Comparison of ENCODE assay signal across 34 cellular contexts in genomic region chr20:2575682-2576081, GRCh38. TPM values are rescaled to one million over a fixed set of nuclear protein-coding genes. Genes with fewer than 3 reads are reported as not detected.
"Had no signal": no experiment of that assay in that cellular context is flagged by ENCODE, and none has a peak within 500 bp of the region (broad histone marks: within the 10 kb centered on the region; RNA-seq: fewer than 3 reads in every experiment).

No MANE protein-coding gene starts in this region.

- H3K27me3 ChIP-seq: ascending aorta, colonic mucosa, gastrocnemius medialis had no signal

- H3K27ac ChIP-seq: ascending aorta, breast epithelium, cardiac muscle cell, colonic mucosa, foreskin keratinocyte, gastrocnemius medialis, heart right ventricle, WERI-Rb-1 had no signal

- H3K36me3 Mint-ChIP-seq: activated naive CD4-positive, alpha-beta T cell treated with anti-CD3 and anti-CD28 coated beads, Interleukin-2, amount 50 U/mL, for 72 hours; activated naive CD8-positive, alpha-beta T cell treated with anti-CD3 and anti-CD28 coated beads, Interleukin-2, amount 10 ng/mL, durations not matched to agents 7 days and 5 days; brain had no signal

- H3K4me3 Mint-ChIP-seq: activated B cell treated with CpG ODN at 0.5 μM for 24 hours; activated CD8-positive, alpha-beta T cell treated with anti-CD3 and anti-CD28 coated beads for 36 hours; activated naive CD4-positive, alpha-beta T cell treated with anti-CD3 and anti-CD28 coated beads for 36 hours; activated naive CD8-positive, alpha-beta T cell treated with anti-CD3 and anti-CD28 coated beads, Interleukin-2, amount 10 ng/mL, durations not matched to agents 7 days and 5 days; activated T-cell treated with anti-CD3 and anti-CD28 coated beads, Interleukin-2, amount 50 U/mL, for 4 hours; activated T-helper 17 cell treated with anti-CD3 and anti-CD28 coated beads, Interleukin-2, amount 50 U/mL, for 72 hours; brain; T-helper 17 cell; T-helper 2 cell treated with Interferon-gamma antibody and Interleukin-4, amounts not matched to agents 5 μg/mL and 100 μg/mL, for 36 hours had no signal

- H3K27ac Mint-ChIP-seq: activated B cell treated with CpG ODN at 0.5 μM for 24 hours; activated CD8-positive, alpha-beta T cell treated with anti-CD3 and anti-CD28 coated beads for 36 hours; activated naive CD4-positive, alpha-beta T cell treated with anti-CD3 and anti-CD28 coated beads for 36 hours; activated naive CD4-positive, alpha-beta T cell treated with anti-CD3 and anti-CD28 coated beads, Interleukin-2, amount 50 U/mL, for 72 hours; activated naive CD8-positive, alpha-beta T cell treated with anti-CD3 and anti-CD28 coated beads, Interleukin-2, amount 10 ng/mL, durations not matched to agents 7 days and 5 days; activated T-helper 17 cell treated with anti-CD3 and anti-CD28 coated beads, Interleukin-2, amount 50 U/mL, for 72 hours; T-helper 17 cell; T-helper 2 cell treated with Interferon-gamma antibody and Interleukin-4, amounts not matched to agents 5 μg/mL and 100 μg/mL, for 36 hours had no signal

- H3K4me1 ChIP-seq: ascending aorta, breast epithelium, colonic mucosa, foreskin keratinocyte, gastrocnemius medialis, heart right ventricle had no signal

- H3K36me3 ChIP-seq: ascending aorta, breast epithelium, cardiac muscle cell, colonic mucosa, gastrocnemius medialis, heart right ventricle, WERI-Rb-1 had no signal

- H3K9me3 Mint-ChIP-seq: activated B cell treated with CpG ODN at 0.5 μM for 24 hours; activated CD8-positive, alpha-beta T cell treated with anti-CD3 and anti-CD28 coated beads for 36 hours; activated naive CD4-positive, alpha-beta T cell treated with anti-CD3 and anti-CD28 coated beads for 36 hours; activated naive CD4-positive, alpha-beta T cell treated with anti-CD3 and anti-CD28 coated beads, Interleukin-2, amount 50 U/mL, for 72 hours; activated naive CD8-positive, alpha-beta T cell treated with anti-CD3 and anti-CD28 coated beads, Interleukin-2, amount 10 ng/mL, durations not matched to agents 7 days and 5 days; activated T-cell treated with anti-CD3 and anti-CD28 coated beads, Interleukin-2, amount 50 U/mL, for 4 hours; activated T-helper 17 cell treated with anti-CD3 and anti-CD28 coated beads, Interleukin-2, amount 50 U/mL, for 72 hours; brain; T-helper 2 cell treated with Interferon-gamma antibody and Interleukin-4, amounts not matched to agents 5 μg/mL and 100 μg/mL, for 36 hours had no signal

- H3K4me3 ChIP-seq: ascending aorta, breast epithelium, cardiac muscle cell, colonic mucosa, gastrocnemius medialis, heart right ventricle had no signal

- H3K9me3 ChIP-seq: ascending aorta, breast epithelium, colonic mucosa, gastrocnemius medialis, heart right ventricle had no signal

- DNase-seq: activated B cell treated with CpG ODN at 0.5 μM for 24 hours; activated CD4-positive, alpha-beta T cell treated with anti-CD3 and anti-CD28 coated beads for 48 hours; activated CD4-positive, alpha-beta T cell treated with anti-CD3 and anti-CD28 coated beads, Interleukin-2, amount 50 U/mL, for 1 hour; activated CD4-positive, alpha-beta T cell treated with anti-CD3 and anti-CD28 coated beads, Interleukin-2, amount 50 U/mL, for 48 hours; activated CD8-positive, alpha-beta memory T cell treated with anti-CD3 and anti-CD28 coated beads for 24 hours; activated CD8-positive, alpha-beta T cell treated with anti-CD3 and anti-CD28 coated beads for 36 hours; activated effector memory CD4-positive, alpha-beta T cell treated with Interleukin-2 at 50 U/mL for 16 hours; activated gamma-delta T cell treated with Interleukin-2 at 50 U/mL for 16 hours; activated naive CD4-positive, alpha-beta T cell treated with anti-CD3 and anti-CD28 coated beads for 36 hours; activated naive CD8-positive, alpha-beta T cell treated with anti-CD3 and anti-CD28 coated beads, Interleukin-2, amount 10 ng/mL, durations not matched to agents 7 days and 5 days; activated T-cell treated with anti-CD3 and anti-CD28 coated beads, Interleukin-2, amount 50 U/mL, for 4 hours; central memory CD4-positive, alpha-beta T cell; cerebellar nuclear complex; colonic mucosa; effector CD8-positive, alpha-beta T cell; foreskin keratinocyte; gastrocnemius medialis; heart right ventricle; T-helper 1 cell; T-helper 17 cell; T1000; WERI-Rb-1 had no signal

- H3K4me1 Mint-ChIP-seq: activated B cell treated with CpG ODN at 0.5 μM for 24 hours; activated naive CD8-positive, alpha-beta T cell treated with anti-CD3 and anti-CD28 coated beads, Interleukin-2, amount 10 ng/mL, durations not matched to agents 7 days and 5 days; activated T-helper 17 cell treated with anti-CD3 and anti-CD28 coated beads, Interleukin-2, amount 50 U/mL, for 72 hours; T-helper 17 cell had no signal

- ATAC-seq: activated CD4-positive, CD25-positive, alpha-beta regulatory T cell treated with anti-CD3 and anti-CD28 coated beads, Interleukin-2, amount 50 U/mL, for 24 hours; activated CD8-positive, alpha-beta T cell treated with anti-CD3 and anti-CD28 coated beads for 36 hours; activated naive CD4-positive, alpha-beta T cell treated with anti-CD3 and anti-CD28 coated beads, Interleukin-2, amount 50 U/mL, for 72 hours; activated T-cell treated with anti-CD3 and anti-CD28 coated beads, Interleukin-2, amount 50 U/mL, for 4 hours; activated T-helper 17 cell treated with anti-CD3 and anti-CD28 coated beads, Interleukin-2, amount 50 U/mL, for 72 hours; esophagus mucosa; foreskin keratinocyte; gastrocnemius medialis; heart right ventricle; T-helper 17 cell had no signal

RNA-seq across cellular contexts. Expression of gene TMC2, which starts 39.3 kb away (rescaled TPM):
- total RNA-seq: activated B cell treated with CpG ODN at 0.5 μM for 24 hours; activated CD8-positive, alpha-beta T cell treated with anti-CD3 and anti-CD28 coated beads for 36 hours; activated naive CD4-positive, alpha-beta T cell treated with anti-CD3 and anti-CD28 coated beads for 36 hours; activated naive CD4-positive, alpha-beta T cell treated with anti-CD3 and anti-CD28 coated beads, Interleukin-2, amount 50 U/mL, for 72 hours; activated naive CD8-positive, alpha-beta T cell treated with anti-CD3 and anti-CD28 coated beads, Interleukin-2, amount 10 ng/mL, durations not matched to agents 7 days and 5 days; activated T-cell treated with anti-CD3 and anti-CD28 coated beads, Interleukin-2, amount 50 U/mL, for 4 hours; activated T-helper 17 cell treated with anti-CD3 and anti-CD28 coated beads, Interleukin-2, amount 50 U/mL, for 72 hours; ascending aorta; cardiac muscle cell; dermis microvascular lymphatic vessel endothelial cell; epithelial cell of proximal tubule; esophagus mucosa; foreskin keratinocyte; glomerular endothelial cell; T-helper 17 cell had no signal
- polyA plus RNA-seq: cardiac muscle cell, foreskin keratinocyte, heart right ventricle had no signal
